ENCODE assay signal across 8 cellular contexts in genomic region chr6:39812853-39813533, GRCh38. TPM values are rescaled to one million over a fixed set of nuclear protein-coding genes. Genes with fewer than 3 reads are reported as not detected.
A peak's percentile ranks its signal among the peaks of the same experiment; 100 is the strongest.
DNase-seq lines count a peak whose midpoint lies in the region; ATAC-seq and TF ChIP-seq lines count a peak whose summit lies in the region.

No MANE protein-coding gene starts in this region.

- DNase-seq in EL (peak; percentile 52), NCI-H2029 (lab: John Stamatoyannopoulos, UW) (peak; percentile 80), right atrium auricular region (ENCODE audit: low spot score) (no peak), upper lobe of right lung (no peak), GM13977 (ENCODE audit: low spot score) (no peak)
- DNase-seq in stimulated activated CD4-positive, alpha-beta T cell treated with anti-CD3 and anti-CD28 coated beads, Interleukin-4, amount 100 ng/mL, for 4 hours, result no peak

- H3K4me3 ChIP-seq in right atrium auricular region, result no peak overlapping the region
- no peak overlapping the region for H3K4me3 ChIP-seq in upper lobe of right lung

- H3K4me1 ChIP-seq in right atrium auricular region (peaks cover 0 to 21% of the 10 kb centered on the region in 2 donors), upper lobe of right lung (peaks cover 6% of the 10 kb centered on the region)

- TF ChIP-seq CTCF in right atrium auricular region (IDR thresholded peaks at IDR 0.05) (peak in 1 of 2 donors; percentile 32), upper lobe of right lung (IDR thresholded peaks at IDR 0.05) (no peak), GM13977 (IDR thresholded peaks at IDR 0.05; ENCODE audit: extremely low read depth, insufficient read depth, missing control alignments) (no peak)

- H3K27me3 ChIP-seq in right atrium auricular region (no peaks in the 10 kb centered on the region), upper lobe of right lung (no peaks in the 10 kb centered on the region)

- in situ Hi-C loops in GM13977 (cut with MboI; ENCODE audit: low pct_unique_long_range_greater_than_20kb, low sequenced_read_pairs, unreplicated experiment), result no loop called here

- H3K9me3 ChIP-seq in right atrium auricular region (no peaks in the 10 kb centered on the region), upper lobe of right lung (no peaks in the 10 kb centered on the region)

- H3K27ac ChIP-seq in right atrium auricular region (peak overlapping the region; percentile 0 to 21), upper lobe of right lung (peak overlapping the region; percentile 2)

- intact Hi-C loops in upper lobe of right lung (cut with DNase I), result no loop called here

- H3K36me3 ChIP-seq in right atrium auricular region, result no peaks in the 10 kb centered on the region
- H3K36me3 ChIP-seq in upper lobe of right lung, result no peaks in the 10 kb centered on the region

- ATAC-seq in GM21737 (IDR thresholded peaks at IDR 0.05; ENCODE audit: unreplicated experiment), result peak; percentile 88
- peak; percentile 56 for ATAC-seq in upper lobe of right lung
- ATAC-seq in HG03025 (IDR thresholded peaks at IDR 0.05; ENCODE audit: low FRiP score, unreplicated experiment), result no peak

RNA-seq across cellular contexts. Expression of gene DAAM2, which starts 20.8 kb away (rescaled TPM):
- total RNA-seq in right atrium auricular region (1 to 10 TPM; 8.3 to 9.7 TPM), upper lobe of right lung (34.6 TPM)

Comparison
In these comparisons a context has a peak if more than half of its experiments do, and no peak if none do; other contexts are left out.
1. DNase-seq: peak in EL (single experiment) and NCI-H2029 (single experiment); none in right atrium auricular region (single experiment), upper lobe of right lung (single experiment), GM13977 (single experiment) and stimulated activated CD4-positive, alpha-beta T cell treated with anti-CD3 and anti-CD28 coated beads, Interleukin-4, amount 100 ng/mL, for 4 hours (0 of 2).